In genomic region chr13:47809411-47809810, GRCh38 we compare ENCODE assay signal across 8 cellular contexts.
"Had no signal": no experiment of that assay in that cellular context is flagged by ENCODE, and none has a peak within 500 bp of the region (broad histone marks: within the 10 kb centered on the region; RNA-seq: fewer than 3 reads in every experiment).

No MANE protein-coding gene starts in this region.

- FAIRE-seq: HTR-8/SVneo, K562 had no signal

- H3K4me2 ChIP-seq: GM23338 had no signal

- H2AFZ ChIP-seq: GM23338 had no signal

- H3K4me3 ChIP-seq: GM23338, HAP-1, K562 had no signal

- H3K36me3 ChIP-seq: HAP-1 had no signal

- H3K9me3 ChIP-seq: HAP-1 had no signal

- DNase-seq: H7, HFFc6, Kasumi-1, KG1 had no signal
